22 cellular contexts compared by ENCODE assay signal in the genomic region with DNA sequence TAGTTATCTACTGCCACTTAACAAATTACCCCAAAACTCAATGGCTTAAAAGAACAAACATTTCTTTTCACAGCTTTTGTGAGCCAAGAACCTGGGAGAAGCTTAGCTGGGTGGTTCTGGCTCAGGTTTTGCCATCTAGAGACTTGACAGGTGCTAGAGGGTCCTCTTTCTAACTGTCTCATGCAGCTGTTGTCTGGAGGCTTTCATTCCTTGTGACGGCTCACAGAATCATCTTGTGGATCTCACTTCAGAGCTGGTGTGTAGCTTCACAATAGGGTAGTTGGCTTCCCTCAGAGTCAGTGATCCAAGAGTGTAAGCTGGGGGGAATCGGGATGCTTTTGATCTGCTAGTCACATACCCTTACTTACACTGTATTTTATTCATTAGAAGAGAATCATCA.
"Had no signal": no experiment of that assay in that cellular context is flagged by ENCODE, and none has a peak within 500 bp of the region (broad histone marks: within the 10 kb centered on the region; RNA-seq: fewer than 3 reads in every experiment).

No MANE protein-coding gene starts in this region.

- H3K36me3 ChIP-seq: colonic mucosa, esophagus squamous epithelium, gastrocnemius medialis, heart right ventricle, left lung, lower lobe of right lung had no signal

- ATAC-seq: effector memory CD8-positive, alpha-beta T cell; esophagus mucosa; gastrocnemius medialis; heart right ventricle; left cardiac atrium; left lung; left ventricle myocardium superior; lower lobe of right lung had no signal

- H3K4me1 ChIP-seq: colonic mucosa, esophagus squamous epithelium, heart right ventricle, left lung, lower lobe of right lung had no signal

- H3K4me3 ChIP-seq: colonic mucosa, esophagus squamous epithelium, gastrocnemius medialis, heart right ventricle, left lung, lower lobe of right lung had no signal

- H3K9me3 ChIP-seq: colonic mucosa, esophagus squamous epithelium, gastrocnemius medialis, left lung had no signal

- DNase-seq: colonic mucosa; cortex of kidney; effector CD8-positive, alpha-beta T cell; effector memory CD8-positive, alpha-beta T cell; endodermal cell; erythroblast; esophagus squamous epithelium; foreskin fibroblast; foreskin melanocyte; gastrocnemius medialis; glutamatergic neuron; head of caudate nucleus; heart right ventricle; hippocampal formation; left cardiac atrium; left lung; left ventricle myocardium superior; lower lobe of right lung; mesenchymal stem cell; midbrain had no signal

- H3K27ac ChIP-seq: colonic mucosa, epithelial cell of prostate, esophagus squamous epithelium, gastrocnemius medialis, heart right ventricle, left lung, lower lobe of right lung had no signal

- H3K27me3 ChIP-seq: colonic mucosa, esophagus squamous epithelium, gastrocnemius medialis, heart right ventricle, left lung had no signal
